ENCODE assay signal across 9 cellular contexts in the genomic region with DNA sequence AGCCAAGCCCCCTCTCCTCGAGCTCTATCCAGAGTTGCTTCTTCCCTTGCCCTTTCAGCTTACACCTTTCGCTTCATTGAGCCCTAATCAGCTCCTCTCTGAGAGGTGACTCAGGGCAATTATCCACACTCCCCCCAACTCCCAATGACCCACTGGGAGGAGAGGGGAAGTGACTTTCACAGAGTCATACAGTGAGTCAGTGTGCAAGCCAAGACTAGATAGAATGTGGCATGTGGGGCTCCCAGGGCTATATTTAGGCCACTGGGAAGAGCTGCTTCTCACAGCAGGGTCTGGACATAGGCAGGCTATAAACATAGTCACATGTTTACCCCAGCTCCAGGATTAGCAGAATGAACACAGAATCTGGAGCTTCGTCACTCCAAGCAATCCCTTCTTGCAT. TPM values are rescaled to one million over a fixed set of nuclear protein-coding genes. Genes with fewer than 3 reads are reported as not detected.
DNase-seq lines count a peak whose midpoint lies in the region; ATAC-seq and TF ChIP-seq lines count a peak whose summit lies in the region.
"Had no signal": no experiment of that assay in that cellular context is flagged by ENCODE, and none has a peak within 500 bp of the region (broad histone marks: within the 10 kb centered on the region; RNA-seq: fewer than 3 reads in every experiment).

No MANE protein-coding gene starts in this region.

- CTCF ChIA-PET in A673 (lab: Charles Lee) = no interaction called here

- TF ChIP-seq POLR2A in vagina (IDR thresholded peaks at IDR 0.05) = no peak

- in situ Hi-C loops in GM13976 (cut with MboI; ENCODE audit: low sequenced_read_pairs, unreplicated experiment) = no loop called here

- peak; percentile 52 for DNase-seq in A673 (ENCODE audit: low spot score)
- peak; percentile 65 for DNase-seq in T1000 (lab: John Stamatoyannopoulos, UW)
- DNase-seq in left ventricle myocardium superior = no peak
- DNase-seq in vagina (ENCODE audit: extremely low spot score in 2 of 2) = no peak
- no peak for DNase-seq in NCI-H510A (lab: John Stamatoyannopoulos, UW)
- DNase-seq in GM20000 (ENCODE audit: low spot score) = no peak
- no peak for DNase-seq in GM13976 (ENCODE audit: low spot score)

- H3K9me3 ChIP-seq in A673 (ENCODE audit: low read depth, low read length, poor library complexity, severe bottlenecking) = no peaks in the 10 kb centered on the region
- H3K9me3 ChIP-seq in vagina = no peaks in the 10 kb centered on the region

- TF ChIP-seq CTCF in A673 (conservative IDR thresholded peaks at IDR 0.05; ENCODE audit: low read depth, low read length) = no peak
- no peak for TF ChIP-seq CTCF in vagina (IDR thresholded peaks at IDR 0.05)
- TF ChIP-seq CTCF in GM20000 (IDR thresholded peaks at IDR 0.05; ENCODE audit: extremely low read depth, missing control alignments) = no peak
- TF ChIP-seq CTCF in GM13976 (IDR thresholded peaks at IDR 0.05; ENCODE audit: borderline replicate concordance, control extremely low read depth, extremely low read depth, insufficient read depth, missing control alignments) = no peak

- H3K27me3 ChIP-seq in A673 (replicated peaks; ENCODE audit: insufficient read depth, low read depth, low read length, poor library complexity) (peaks cover 2% of the 10 kb centered on the region), vagina (no peaks in the 10 kb centered on the region)

- ATAC-seq in HG02610 (IDR thresholded peaks at IDR 0.05; ENCODE audit: unreplicated experiment) = peak; percentile 48
- ATAC-seq in left ventricle myocardium superior = peak; percentile 98

- POLR2A ChIA-PET in A673 (lab: Charles Lee; ENCODE audit: low non-redundant PET) = no interaction called here

- intact Hi-C loops in A673 (cut with micrococcal nuclease; ENCODE audit: unreplicated experiment) (no loop called here), left ventricle myocardium superior (cut with micrococcal nuclease) (no loop called here), vagina (cut with DNase I) (loop anchor here (2.0 kb wide), 1 partner anchor 19 kb away; no protein-coding TSS in a partner anchor)

- H3K36me3 ChIP-seq in A673 (ENCODE audit: insufficient read depth, low read length, poor library complexity, severe bottlenecking) (no peaks in the 10 kb centered on the region), vagina (no peaks in the 10 kb centered on the region)

- peaks cover 12% of the 10 kb centered on the region for H3K4me1 ChIP-seq in A673 (ENCODE audit: insufficient read depth, low read length, poor library complexity, severe bottlenecking)
- no peaks in the 10 kb centered on the region for H3K4me1 ChIP-seq in vagina

- H3K27ac ChIP-seq in A673 (ENCODE audit: low read depth, low read length, poor library complexity, severe bottlenecking) (no peak overlapping the region), vagina (no peak overlapping the region)
- H3K27ac ChIP-seq: SK-N-MC had no signal

- BruUV-seq in A673 (replicated peaks; lab: Mats Ljungman, UMichigan) = no TSS peak

- H3K4me3 ChIP-seq in A673 (ENCODE audit: low read depth, low read length, poor library complexity, severe bottlenecking) = no peak overlapping the region
- no peak overlapping the region for H3K4me3 ChIP-seq in vagina
- H3K4me3 ChIP-seq: SK-N-MC had no signal

RNA-seq across cellular contexts. Expression of a gene that starts 57.4 kb away (rescaled TPM):
- total RNA-seq in A673 (2021) (0.15 TPM in 1 of 2 replicates, not detected in the other), left ventricle myocardium superior (1.9 TPM), vagina (5.2 TPM)

Comparison
In these comparisons a context has a peak if more than half of its experiments do, and no peak if none do; other contexts are left out.
1. DNase-seq: peak in A673 (single experiment) and T1000 (single experiment); none in left ventricle myocardium superior (single experiment), vagina (0 of 2), NCI-H510A (single experiment), GM20000 (single experiment) and GM13976 (single experiment).